Comparison of ENCODE assay signal across 8 cellular contexts in genomic region chr3:186826316-186826977, GRCh38. TPM values are rescaled to one million over a fixed set of nuclear protein-coding genes. Genes with fewer than 3 reads are reported as not detected.
DNase-seq lines count a peak whose midpoint lies in the region; ATAC-seq, FAIRE-seq and TF ChIP-seq lines count a peak whose summit lies in the region.

No MANE protein-coding gene starts in this region.

- intact Hi-C loops in endothelial cell of umbilical vein (cut with micrococcal nuclease), result no loop called here

- H3K27me3 ChIP-seq in endothelial cell of umbilical vein (ENCODE audit: control insufficient read depth in 2 of 2, insufficient read depth in 2 of 2, low read length in 2 of 2) (peaks cover 24 to 30% of the 10 kb centered on the region in 2 experiments), GM23248 (replicated peaks; ENCODE audit: insufficient read depth) (peaks cover 37% of the 10 kb centered on the region)

- H3K4me1 ChIP-seq in endothelial cell of umbilical vein (ENCODE audit: control insufficient read depth, extremely low read depth, insufficient read depth, low read length), result peaks cover 9% of the 10 kb centered on the region
- peaks cover 11% of the 10 kb centered on the region for H3K4me1 ChIP-seq in GM23248 (ENCODE audit: insufficient read depth)

- ATAC-seq in SK-N-SH treated with all-trans-retinoic acid at 6 μM for 48 hours (peak; percentile 15), GM21528 (IDR thresholded peaks at IDR 0.05; ENCODE audit: low FRiP score, unreplicated experiment) (no peak), HG02623 (IDR thresholded peaks at IDR 0.05; ENCODE audit: unreplicated experiment) (no peak), GM21423 (IDR thresholded peaks at IDR 0.05; ENCODE audit: unreplicated experiment) (no peak)

- H3K9ac ChIP-seq in endothelial cell of umbilical vein (replicated peaks; ENCODE audit: extremely low read depth, insufficient read depth, low read length) (no peak overlapping the region), GM23248 (no peak overlapping the region)

- H3K4me3 ChIP-seq in endothelial cell of umbilical vein (replicated peaks in 1 of 3; ENCODE audit: insufficient read depth in 1 of 3, low read depth in 1 of 3, low read length in 3 of 3) (peak overlapping the region in 2 of 3 experiments; percentile 38 to 69), GM23248 (no peak overlapping the region)

- H3K27ac ChIP-seq in endothelial cell of umbilical vein (ENCODE audit: insufficient read depth, low read depth, low read length) (no peak overlapping the region), GM23248 (no peak overlapping the region)

- H3K36me3 Mint-ChIP-seq in osteocyte (ENCODE audit: unreplicated experiment), result no peaks in the 10 kb centered on the region

- H2AFZ ChIP-seq in endothelial cell of umbilical vein (ENCODE audit: low read depth, low read length) (no peak overlapping the region), GM23248 (no peak overlapping the region)

- H3K27me3 Mint-ChIP-seq in osteocyte (ENCODE audit: unreplicated experiment), result peaks cover 31% of the 10 kb centered on the region

- 35 to 39% methylated on average over 9 to 17 of the region's 17 CpGs for WGBS in GM23248 (ENCODE audit: low coverage in 1 of 2, low lambda C conversion rate in 2 of 2, missing lambda C conversion rate in 2 of 2), 2 experiments

- no peaks in the 10 kb centered on the region for H3K9me1 ChIP-seq in endothelial cell of umbilical vein (replicated peaks; ENCODE audit: control insufficient read depth, extremely low read depth, insufficient read depth, low read length)

- H3K79me2 ChIP-seq in endothelial cell of umbilical vein (ENCODE audit: control insufficient read depth, insufficient read depth, low read length) (no peaks in the 10 kb centered on the region), GM23248 (ENCODE audit: insufficient read depth) (no peaks in the 10 kb centered on the region)

- no peaks in the 10 kb centered on the region for H3K36me3 ChIP-seq in endothelial cell of umbilical vein (ENCODE audit: control insufficient read depth in 2 of 2, extremely low read depth in 1 of 2, insufficient read depth in 2 of 2, low read length in 2 of 2)
- H3K36me3 ChIP-seq in GM23248 (ENCODE audit: low read depth), result no peaks in the 10 kb centered on the region

- POLR2A ChIA-PET in endothelial cell of umbilical vein (lab: Charles Lee), result interaction anchor here (0.5 kb wide), 1 partner anchor 114 kb away, joined by 5 read pairs; no protein-coding TSS in a partner anchor

- H3F3A ChIP-seq in GM23248 (ENCODE audit: insufficient read depth), result peaks cover 7% of the 10 kb centered on the region; the same call in 1 of the 2 replicates

- TF ChIP-seq POLR2A in endothelial cell of umbilical vein (IDR thresholded peaks at IDR 0.05; ENCODE audit: low read depth, low read length), result no peak

- no peak overlapping the region for H3K27ac Mint-ChIP-seq in osteocyte (ENCODE audit: unreplicated experiment)

- CTCF ChIA-PET in endothelial cell of umbilical vein (lab: Charles Lee), result interaction anchor here (1.2 to 1.7 kb wide), 2 partner anchors 23 to 209 kb away, joined by 9 to 12 read pairs; no protein-coding TSS in a partner anchor

- peak; percentile 44 for FAIRE-seq in GM18507 (lab: Jason Lieb, UNC)
- FAIRE-seq in endothelial cell of umbilical vein (lab: Jason Lieb, UNC), result no peak

- H4K20me1 ChIP-seq in endothelial cell of umbilical vein (replicated peaks; ENCODE audit: control insufficient read depth, extremely low read depth, insufficient read depth, low read length) (no peaks in the 10 kb centered on the region), GM23248 (ENCODE audit: insufficient read depth) (no peaks in the 10 kb centered on the region)

- dilution Hi-C loops in endothelial cell of umbilical vein (cut with MboI; ENCODE audit: extremely low pct_ligation_motif_present, low sequenced_read_pairs), result no loop called here

- TF ChIP-seq CTCF in endothelial cell of umbilical vein (IDR thresholded peaks at IDR 0.05; ENCODE audit: extremely low read depth in 1 of 2, insufficient read depth in 1 of 2, low read depth in 1 of 2, low read length in 2 of 2) (no peak), osteocyte (IDR thresholded peaks at IDR 0.05) (no peak)

- in situ Hi-C loops in GM23248 (cut with MboI), result loop anchor here (25.0 kb wide), 2 partner anchors 486 to 861 kb away; no protein-coding TSS in a partner anchor

- no TSS peak for BruUV-seq in endothelial cell of umbilical vein (replicated peaks; lab: Mats Ljungman, UMichigan)

- no peaks in the 10 kb centered on the region for H3K9me3 Mint-ChIP-seq in osteocyte (ENCODE audit: unreplicated experiment)

- no peak for DNase-seq in GM18507 (ENCODE audit: extremely low spot score, insufficient read length, low read depth)
- no peak for DNase-seq in endothelial cell of umbilical vein (ENCODE audit: low read depth, low spot score)
- no peak for DNase-seq in osteocyte (ENCODE audit: extremely low spot score, unreplicated experiment)
- no peak for DNase-seq in GM23248

- H3K9me2 ChIP-seq in GM23248 (ENCODE audit: insufficient read depth), result no peaks in the 10 kb centered on the region

- H3K4me2 ChIP-seq in endothelial cell of umbilical vein (ENCODE audit: insufficient read depth, low read length), result peak overlapping the region; percentile 71
- no peak overlapping the region for H3K4me2 ChIP-seq in GM23248 (ENCODE audit: unreplicated experiment)

- H3K4me3 Mint-ChIP-seq in osteocyte (ENCODE audit: unreplicated experiment), result peak overlapping the region; percentile 69

- H3K9me3 ChIP-seq in endothelial cell of umbilical vein (replicated peaks; ENCODE audit: control insufficient read depth, insufficient read depth, low read length) (no peaks in the 10 kb centered on the region), GM23248 (ENCODE audit: low read depth) (no peaks in the 10 kb centered on the region)

- H3K4me1 Mint-ChIP-seq in osteocyte (ENCODE audit: unreplicated experiment), result peaks cover 49% of the 10 kb centered on the region

TF ChIP-seq in SK-N-SH treated with all-trans-retinoic acid at 6 μM for 48 hours, 23 proteins besides CTCF, POLR2A, EP300 and RAD21 (continues in another document):
- TF ChIP-seq ZFP30 (CRISPR knock-in tag; IDR thresholded peaks at IDR 0.05) (no peak), ISL1 (CRISPR knock-in tag; IDR thresholded peaks at IDR 0.05) (no peak), ESRRG (CRISPR knock-in tag; IDR thresholded peaks at IDR 0.05) (no peak), SNAI2 (CRISPR knock-in tag; IDR thresholded peaks at IDR 0.05) (no peak), OSR1 (CRISPR knock-in tag; IDR thresholded peaks at IDR 0.05) (no peak)

TF ChIP-seq in endothelial cell of umbilical vein, 7 proteins besides CTCF, POLR2A, EP300 and RAD21 (continues in another document):
- TF ChIP-seq, protein P1, sequence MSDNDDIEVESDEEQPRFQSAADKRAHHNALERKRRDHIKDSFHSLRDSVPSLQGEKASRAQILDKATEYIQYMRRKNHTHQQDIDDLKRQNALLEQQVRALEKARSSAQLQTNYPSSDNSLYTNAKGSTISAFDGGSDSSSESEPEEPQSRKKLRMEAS (IDR thresholded peaks at IDR 0.05; ENCODE audit: insufficient read depth, insufficient read length), result no peak
- TF ChIP-seq FOS (IDR thresholded peaks at IDR 0.05; ENCODE audit: borderline replicate concordance, insufficient read depth, low read length), result no peak
- no peak for TF ChIP-seq JUN (IDR thresholded peaks at IDR 0.05; ENCODE audit: borderline replicate concordance, insufficient read depth, insufficient read length, low read depth)
- TF ChIP-seq GATA2 (IDR thresholded peaks at IDR 0.05; ENCODE audit: insufficient read depth, insufficient read length, low read depth, low read length), result no peak
- no peak for TF ChIP-seq EZH2 (IDR thresholded peaks at IDR 0.05; ENCODE audit: borderline replicate concordance, low read depth, low read length, severe bottlenecking)
- no peak for TF ChIP-seq MYC (IDR thresholded peaks at IDR 0.05; ENCODE audit: low read depth, low read length)

RNA-seq across cellular contexts. Expression of gene ADIPOQ, which starts 16.1 kb away (rescaled TPM):
- total RNA-seq in endothelial cell of umbilical vein (not detected in 2 replicates), osteocyte (not detected in 2 replicates)
- polyA plus RNA-seq in endothelial cell of umbilical vein (not detected in 2 replicates), GM23248 (2016; fragmentation: Nextera tagmentation; extraction: Ambion mirVana) (not detected in 2 replicates)
- polyA plus RNA-seq in endothelial cell of umbilical vein (2011; cell fraction: cytosol; rRNA removed), result not detected in 2 replicates
- polyA plus RNA-seq in endothelial cell of umbilical vein (2011; cell fraction: nucleus; rRNA removed), result not detected in 2 replicates
- polyA plus RNA-seq in endothelial cell of umbilical vein (2012), result not detected in 2 replicates
- not detected in 2 replicates for polyA minus RNA-seq in endothelial cell of umbilical vein
- not detected for polyA minus RNA-seq in endothelial cell of umbilical vein (2011; cell fraction: cytosol; rRNA and poly(A)+ RNA removed)
- polyA minus RNA-seq in endothelial cell of umbilical vein (2011; cell fraction: nucleus; rRNA and poly(A)+ RNA removed), result not detected in 2 replicates
- not detected in 2 replicates for total RNA-seq in GM23248 (2014; rRNA removed; shearing (Covaris generic))

RNA-seq across cellular contexts. Expression of gene RFC4, which starts 20.2 kb away (rescaled TPM):
- 29.1 and 33.7 TPM in 2 replicates for total RNA-seq in endothelial cell of umbilical vein
- 4.6 and 6.2 TPM in 2 replicates for polyA plus RNA-seq in endothelial cell of umbilical vein
- 13.1 and 15.5 TPM in 2 replicates for polyA plus RNA-seq in endothelial cell of umbilical vein (2011; cell fraction: cytosol; rRNA removed)
- polyA plus RNA-seq in endothelial cell of umbilical vein (2011; cell fraction: nucleus; rRNA removed), result 28.0 and 36.6 TPM in 2 replicates
- polyA plus RNA-seq in endothelial cell of umbilical vein (2012), result 18.1 and 27.7 TPM in 2 replicates
- 6.2 and 6.3 TPM in 2 replicates for polyA minus RNA-seq in endothelial cell of umbilical vein
- polyA minus RNA-seq in endothelial cell of umbilical vein (2011; cell fraction: cytosol; rRNA and poly(A)+ RNA removed), result 25.2 TPM
- polyA minus RNA-seq in endothelial cell of umbilical vein (2011; cell fraction: nucleus; rRNA and poly(A)+ RNA removed), result 7.2 and 10.0 TPM in 2 replicates
- 17.2 and 18.1 TPM in 2 replicates for total RNA-seq in osteocyte
- total RNA-seq in GM23248 (2014; rRNA removed; shearing (Covaris generic)), result 12.0 and 16.2 TPM in 2 replicates
- polyA plus RNA-seq in GM23248 (2016; fragmentation: Nextera tagmentation; extraction: Ambion mirVana), result 22.1 and 22.8 TPM in 2 replicates

RNA-seq across cellular contexts. Expression of gene EIF4A2, which starts 43.1 kb away (rescaled TPM):
- 260 and 282 TPM in 2 replicates for total RNA-seq in endothelial cell of umbilical vein
- 255 and 401 TPM in 2 replicates for polyA plus RNA-seq in endothelial cell of umbilical vein
- 252 and 274 TPM in 2 replicates for polyA plus RNA-seq in endothelial cell of umbilical vein (2011; cell fraction: cytosol; rRNA removed)
- 925 and 1,304 TPM in 2 replicates for polyA plus RNA-seq in endothelial cell of umbilical vein (2011; cell fraction: nucleus; rRNA removed)
- 354 and 358 TPM in 2 replicates for polyA plus RNA-seq in endothelial cell of umbilical vein (2012)
- 312 and 381 TPM in 2 replicates for polyA minus RNA-seq in endothelial cell of umbilical vein
- 231 TPM for polyA minus RNA-seq in endothelial cell of umbilical vein (2011; cell fraction: cytosol; rRNA and poly(A)+ RNA removed)
- polyA minus RNA-seq in endothelial cell of umbilical vein (2011; cell fraction: nucleus; rRNA and poly(A)+ RNA removed), result 447 and 547 TPM in 2 replicates
- total RNA-seq in osteocyte, result 356 and 408 TPM in 2 replicates
- total RNA-seq in GM23248 (2014; rRNA removed; shearing (Covaris generic)), result 426 and 469 TPM in 2 replicates
- polyA plus RNA-seq in GM23248 (2016; fragmentation: Nextera tagmentation; extraction: Ambion mirVana), result 122 TPM in 2 replicates
